ENCODE assay signal across 23 cellular contexts in the genomic region with DNA sequence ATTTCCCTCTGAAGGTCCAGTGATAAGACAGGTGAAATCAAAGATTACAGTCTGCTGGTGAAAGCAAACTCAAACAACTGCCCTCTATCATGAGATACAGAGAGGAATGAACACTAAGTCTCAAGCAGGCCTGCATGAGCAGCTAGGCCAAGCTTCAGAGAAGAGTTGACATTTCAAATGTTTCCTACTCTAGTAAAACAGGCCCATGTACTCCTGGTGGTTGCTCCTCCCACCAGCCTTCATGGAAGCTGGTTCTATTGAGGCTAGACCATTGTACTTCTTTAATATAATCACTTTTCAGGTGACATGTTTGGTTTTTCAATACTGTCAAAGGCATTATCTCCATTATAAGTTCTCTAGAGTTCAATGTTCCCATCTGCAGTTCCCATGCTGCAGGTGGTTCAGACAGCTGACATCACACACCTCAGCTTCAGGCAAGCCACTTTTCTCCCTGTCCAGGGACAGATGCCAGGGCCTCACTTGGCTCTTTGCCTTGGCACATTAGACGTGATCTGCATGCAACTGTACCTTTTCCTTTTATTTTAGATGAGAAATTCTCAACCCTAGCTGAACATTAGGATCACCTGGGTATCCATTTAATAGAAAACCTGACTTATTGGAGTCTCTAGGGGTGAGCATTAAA.
"Had no signal": no experiment of that assay in that cellular context is flagged by ENCODE, and none has a peak within 500 bp of the region (broad histone marks: within the 10 kb centered on the region; RNA-seq: fewer than 3 reads in every experiment).

No MANE protein-coding gene starts in this region.

- ATAC-seq: lower lobe of right lung; sciatic nerve; stimulated activated memory B cell treated with anti-CD40 and anti-IgM and Interleukin-4, amounts not matched to agents 10 μg/mL and 1 μg/mL and 100 μg/mL, for 72 hours had no signal

- H2AFZ ChIP-seq: hepatocyte, parathyroid adenoma had no signal

- H3K4me3 ChIP-seq: cardiac muscle cell, hepatocyte, lower lobe of right lung, smooth muscle cell, transverse colon, vagina had no signal

- H3K9me3 Mint-ChIP-seq: activated naive CD8-positive, alpha-beta T cell treated with anti-CD3 and anti-CD28 coated beads for 36 hours; activated T-helper 1 cell treated with anti-CD3 and anti-CD28 coated beads, Interleukin-12 subunit alpha, Interleukin-12 subunit beta, Interleukin-2, Interleukin-4 antibody, amounts not matched to agents 30 ng/mL and 10 ng/mL and 1 ng/mL, durations not matched to agents 14 hours and 24 hours and 36 hours; natural killer cell treated with Interleukin-12 subunit alpha and Interleukin-12 subunit beta and Interleukin-15 and Interleukin-18, amount 100 ng/mL, for 72 hours; stimulated activated memory B cell treated with anti-CD40 and anti-IgM and Interleukin-4, amounts not matched to agents 10 μg/mL and 1 μg/mL and 100 μg/mL, for 72 hours had no signal

- H3K27me3 ChIP-seq: cardiac muscle cell, hepatocyte, neutrophil, transverse colon, vagina had no signal

- H3K27ac ChIP-seq: hepatocyte, lower lobe of right lung, neutrophil, parathyroid adenoma, transverse colon, vagina, WERI-Rb-1 had no signal

- H3K36me3 ChIP-seq: cardiac muscle cell, transverse colon, WERI-Rb-1 had no signal

- H3K27me3 Mint-ChIP-seq: activated naive CD8-positive, alpha-beta T cell treated with anti-CD3 and anti-CD28 coated beads for 36 hours; natural killer cell treated with Interleukin-12 subunit alpha and Interleukin-12 subunit beta and Interleukin-15 and Interleukin-18, amount 100 ng/mL, for 72 hours; stimulated activated memory B cell treated with anti-CD40 and anti-IgM and Interleukin-4, amounts not matched to agents 10 μg/mL and 1 μg/mL and 100 μg/mL, for 72 hours had no signal

- H3K79me2 ChIP-seq: parathyroid adenoma had no signal

- H3K4me3 Mint-ChIP-seq: activated naive CD8-positive, alpha-beta T cell treated with anti-CD3 and anti-CD28 coated beads for 36 hours; activated T-helper 1 cell treated with anti-CD3 and anti-CD28 coated beads, Interleukin-12 subunit alpha, Interleukin-12 subunit beta, Interleukin-2, Interleukin-4 antibody, amounts not matched to agents 30 ng/mL and 10 ng/mL and 1 ng/mL, durations not matched to agents 14 hours and 24 hours and 36 hours; mesothelial cell of epicardium; natural killer cell treated with Interleukin-12 subunit alpha and Interleukin-12 subunit beta and Interleukin-15 and Interleukin-18, amount 100 ng/mL, for 72 hours; stimulated activated memory B cell treated with anti-CD40 and anti-IgM and Interleukin-4, amounts not matched to agents 10 μg/mL and 1 μg/mL and 100 μg/mL, for 72 hours had no signal

- DNase-seq: activated CD4-positive, alpha-beta T cell treated with anti-CD3 and anti-CD28 coated beads for 1 hour; activated CD4-positive, alpha-beta T cell treated with anti-CD3 and anti-CD28 coated beads, Interleukin-2, amount 50 U/mL, for 4 hours; activated gamma-delta T cell treated with Interleukin-2 at 50 U/mL for 16 hours; activated naive CD8-positive, alpha-beta T cell treated with anti-CD3 and anti-CD28 coated beads for 36 hours; amniotic stem cell; dermis blood vessel endothelial cell; effector memory CD4-positive, alpha-beta T cell; lower lobe of right lung; stimulated activated CD4-positive, alpha-beta T cell treated with anti-CD3 and anti-CD28 coated beads, Interleukin-4, amount 100 ng/mL, for 1 hour; T-helper 2 cell; transverse colon; WERI-Rb-1 had no signal

- H3K27ac Mint-ChIP-seq: activated naive CD8-positive, alpha-beta T cell treated with anti-CD3 and anti-CD28 coated beads for 36 hours; activated T-helper 1 cell treated with anti-CD3 and anti-CD28 coated beads, Interleukin-12 subunit alpha, Interleukin-12 subunit beta, Interleukin-2, Interleukin-4 antibody, amounts not matched to agents 30 ng/mL and 10 ng/mL and 1 ng/mL, durations not matched to agents 14 hours and 24 hours and 36 hours; mesothelial cell of epicardium; stimulated activated memory B cell treated with anti-CD40 and anti-IgM and Interleukin-4, amounts not matched to agents 10 μg/mL and 1 μg/mL and 100 μg/mL, for 72 hours had no signal

- H3K9ac ChIP-seq: parathyroid adenoma had no signal

- H3K9me3 ChIP-seq: lower lobe of right lung, neutrophil, transverse colon, vagina had no signal

- H3K4me2 ChIP-seq: hepatocyte had no signal

- H3K4me1 ChIP-seq: lower lobe of right lung, transverse colon, vagina had no signal
